Comparison of ENCODE assay signal across 8 cellular contexts in the genomic region with DNA sequence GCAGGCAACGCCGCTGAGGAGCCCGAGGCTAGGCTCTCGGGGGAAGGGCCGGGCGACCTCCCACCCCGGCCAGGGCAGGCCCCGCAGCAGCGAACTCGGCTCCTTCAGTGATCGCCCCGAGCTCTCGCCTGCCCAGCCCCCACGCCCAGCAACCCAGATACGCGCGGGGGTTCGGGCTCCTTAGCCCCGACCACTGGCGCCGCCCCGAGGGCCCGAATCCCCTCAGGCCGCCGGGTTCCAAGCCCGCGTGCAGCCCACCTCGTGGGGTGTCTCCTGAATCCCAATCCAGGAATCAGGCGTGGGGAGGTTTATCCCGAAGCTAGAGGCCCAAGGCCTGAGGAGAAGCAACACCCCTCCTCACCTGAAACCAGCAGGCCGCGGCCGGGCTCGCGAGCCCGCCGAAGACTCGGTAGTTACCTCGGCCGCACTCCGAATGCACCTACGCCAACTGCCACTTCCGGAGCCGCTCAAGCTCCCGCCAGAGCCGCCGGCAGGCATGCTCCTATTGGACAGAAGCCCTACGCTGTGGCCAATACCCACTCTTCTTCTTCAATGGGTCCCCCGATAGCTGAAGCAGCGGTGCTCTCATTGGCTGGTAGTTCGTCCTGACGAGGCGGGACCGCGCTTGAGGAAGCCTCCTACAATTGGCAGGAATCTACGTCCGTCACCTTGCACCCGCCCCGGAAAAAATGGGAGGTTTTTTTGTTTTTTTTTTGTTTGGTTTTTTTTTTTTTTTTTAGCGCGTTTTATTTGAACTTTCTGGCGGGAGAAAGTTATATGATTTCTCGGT. TPM values are rescaled to one million over a fixed set of nuclear protein-coding genes. Genes with fewer than 3 reads are reported as not detected.
DNase-seq lines count a peak whose midpoint lies in the region; ATAC-seq lines count a peak whose summit lies in the region.

A gene with protein sequence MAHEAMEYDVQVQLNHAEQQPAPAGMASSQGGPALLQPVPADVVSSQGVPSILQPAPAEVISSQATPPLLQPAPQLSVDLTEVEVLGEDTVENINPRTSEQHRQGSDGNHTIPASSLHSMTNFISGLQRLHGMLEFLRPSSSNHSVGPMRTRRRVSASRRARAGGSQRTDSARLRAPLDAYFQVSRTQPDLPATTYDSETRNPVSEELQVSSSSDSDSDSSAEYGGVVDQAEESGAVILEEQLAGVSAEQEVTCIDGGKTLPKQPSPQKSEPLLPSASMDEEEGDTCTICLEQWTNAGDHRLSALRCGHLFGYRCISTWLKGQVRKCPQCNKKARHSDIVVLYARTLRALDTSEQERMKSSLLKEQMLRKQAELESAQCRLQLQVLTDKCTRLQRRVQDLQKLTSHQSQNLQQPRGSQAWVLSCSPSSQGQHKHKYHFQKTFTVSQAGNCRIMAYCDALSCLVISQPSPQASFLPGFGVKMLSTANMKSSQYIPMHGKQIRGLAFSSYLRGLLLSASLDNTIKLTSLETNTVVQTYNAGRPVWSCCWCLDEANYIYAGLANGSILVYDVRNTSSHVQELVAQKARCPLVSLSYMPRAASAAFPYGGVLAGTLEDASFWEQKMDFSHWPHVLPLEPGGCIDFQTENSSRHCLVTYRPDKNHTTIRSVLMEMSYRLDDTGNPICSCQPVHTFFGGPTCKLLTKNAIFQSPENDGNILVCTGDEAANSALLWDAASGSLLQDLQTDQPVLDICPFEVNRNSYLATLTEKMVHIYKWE (minus strand): TSS at position 453 of the 790 bp plus-strand sequence. CDS start 5,428 bp downstream, outside the sequence.

- DNase-seq in CD8-positive, alpha-beta memory T cell: peak; percentile 93 to 99 (median 97)
- peak; percentile 99 for DNase-seq in HS-5 (ENCODE audit: low read depth)
- peak; percentile 95 for DNase-seq in NK-92 treated with Interleukin-12 subunit alpha and Interleukin-12 subunit beta, amount 100 ng/mL, for 24 hours (lab: John Stamatoyannopoulos, UW)
- DNase-seq in activated CD8-positive, alpha-beta memory T cell treated with anti-CD3 and anti-CD28 coated beads for 24 hours: peak; percentile 95
- peak; percentile 94 to 96 (median 94) for DNase-seq in effector memory CD8-positive, alpha-beta T cell
- peak; percentile 99 for DNase-seq in medulla oblongata (ENCODE audit: extremely low spot score)
- DNase-seq in stimulated activated CD8-positive, alpha-beta memory T cell treated with anti-CD3 and anti-CD28 coated beads, Interleukin-12 subunit alpha, Interleukin-12 subunit beta, amount 100 ng/mL, for 1 hour (ENCODE audit: low read depth): peak; percentile 94

- CTCF ChIA-PET in CD8-positive, alpha-beta memory T cell (lab: Charles Lee): interaction anchor here (1.0 to 1.7 kb wide), 8 partner anchors 12 to 202 kb away, joined by 3 to 8 read pairs (median 4); a partner anchor contains a TSS

- POLR2A ChIA-PET in CD8-positive, alpha-beta memory T cell (lab: Charles Lee): interaction anchor here (0.5 to 2.5 kb wide), 7 partner anchors 10 to 981 kb away, joined by 3 to 21 read pairs (median 4); a partner anchor contains a TSS

- H3K36me3 ChIP-seq in CD8-positive, alpha-beta memory T cell (ENCODE audit: insufficient read depth, low read length): peaks cover 11% of the 10 kb centered on the region

- H3K4me3 Mint-ChIP-seq in CD8-positive, alpha-beta memory T cell: peak within 1 kb of the TSS; percentile 84 to 99 (median 93)
- peak within 1 kb of the TSS; percentile 84 to 93 for H3K4me3 Mint-ChIP-seq in effector memory CD8-positive, alpha-beta T cell

- peak within 1 kb of the TSS; percentile 76 to 97 (median 93) for H3K27ac Mint-ChIP-seq in CD8-positive, alpha-beta memory T cell
- H3K27ac Mint-ChIP-seq in effector memory CD8-positive, alpha-beta T cell: peak within 1 kb of the TSS; percentile 93 to 95

- H3K4me1 ChIP-seq in CD8-positive, alpha-beta memory T cell (ENCODE audit: insufficient read depth, low read length): peaks cover 34% of the 10 kb centered on the region

- peaks cover 36 to 55% (median 44%) of the 10 kb centered on the region in 3 donors for H3K4me1 Mint-ChIP-seq in CD8-positive, alpha-beta memory T cell
- H3K4me1 Mint-ChIP-seq in effector memory CD8-positive, alpha-beta T cell (ENCODE audit: low read depth in 2 of 2): peaks cover 26 to 37% of the 10 kb centered on the region in 2 donors

- H3K9me3 Mint-ChIP-seq in CD8-positive, alpha-beta memory T cell: no peaks in the 10 kb centered on the region
- no peaks in the 10 kb centered on the region for H3K9me3 Mint-ChIP-seq in effector memory CD8-positive, alpha-beta T cell

- peak within 1 kb of the TSS; percentile 85 for H3K4me3 ChIP-seq in CD8-positive, alpha-beta memory T cell (ENCODE audit: low read length)

- H3K9me3 ChIP-seq in CD8-positive, alpha-beta memory T cell (ENCODE audit: low read length): no peaks in the 10 kb centered on the region

- H3K27me3 Mint-ChIP-seq in CD8-positive, alpha-beta memory T cell: peaks cover 0 to 2% of the 10 kb centered on the region in 2 donors
- H3K27me3 Mint-ChIP-seq in effector memory CD8-positive, alpha-beta T cell: no peaks in the 10 kb centered on the region

- H3K27ac ChIP-seq in CD8-positive, alpha-beta memory T cell (ENCODE audit: low read depth, low read length): peak within 1 kb of the TSS; percentile 86

- peak; percentile 100 for ATAC-seq in GM19468 (IDR thresholded peaks at IDR 0.05; ENCODE audit: extremely low read depth, unreplicated experiment)
- peak; percentile 99 for ATAC-seq in effector memory CD8-positive, alpha-beta T cell (replicated peaks)

- peaks cover 6 to 40% (median 9%) of the 10 kb centered on the region in 3 donors for H3K36me3 Mint-ChIP-seq in CD8-positive, alpha-beta memory T cell
- peaks cover 35% of the 10 kb centered on the region for H3K36me3 Mint-ChIP-seq in effector memory CD8-positive, alpha-beta T cell (ENCODE audit: insufficient read depth)

- no peaks in the 10 kb centered on the region for H3K27me3 ChIP-seq in CD8-positive, alpha-beta memory T cell (ENCODE audit: insufficient read depth, low read length, poor library complexity, severe bottlenecking)

RNA-seq across cellular contexts. Expression of the gene that starts here (rescaled TPM):
- 100 to 1,000 TPM in 1 of 2 experiments, 10 to 100 TPM in 1; 99.5 to 113 TPM for total RNA-seq in CD8-positive, alpha-beta memory T cell
- 20.1 TPM for polyA plus RNA-seq in CD8-positive, alpha-beta memory T cell

Comparison
In these comparisons a context has a peak if more than half of its experiments do, and no peak if none do; other contexts are left out.
1. Peak in every context shown above with its lines: DNase-seq, ATAC-seq, H3K4me3 ChIP-seq and H3K27ac ChIP-seq.